14 cellular contexts compared by ENCODE assay signal in genomic region chr15:80494311-80494710, GRCh38.
DNase-seq lines count a peak whose midpoint lies in the region; ATAC-seq, FAIRE-seq and TF ChIP-seq lines count a peak whose summit lies in the region.
"Had no signal": no experiment of that assay in that cellular context is flagged by ENCODE, and none has a peak within 500 bp of the region (broad histone marks: within the 10 kb centered on the region; RNA-seq: fewer than 3 reads in every experiment).

No MANE protein-coding gene starts in this region.

- in situ Hi-C loops in brain microvascular endothelial cell (cut with HindIII; ENCODE audit: low pct_ligation_motif_present, low sequenced_read_pairs) = no loop called here

- H4K20me1 ChIP-seq in keratinocyte (ENCODE audit: control insufficient read depth, extremely low read depth, insufficient read depth, low read length) = no peaks in the 10 kb centered on the region

- H2AFZ ChIP-seq in keratinocyte (ENCODE audit: control insufficient read depth, low read length) = no peak overlapping the region

- 34% methylated on average over 5 of the region's 5 CpGs for WGBS in A549 (ENCODE audit: missing lambda C conversion rate)

- intact Hi-C loops in tibial artery (cut with DNase I; ENCODE audit: low total_unique reads) = no loop called here

- H3K36me3 ChIP-seq in brain microvascular endothelial cell (replicated peaks) = no peaks in the 10 kb centered on the region
- no peaks in the 10 kb centered on the region for H3K36me3 ChIP-seq in keratinocyte (ENCODE audit: control insufficient read depth in 2 of 2, extremely low read depth in 1 of 2, insufficient read depth in 2 of 2, low read length in 2 of 2)
- H3K36me3 ChIP-seq in tibial artery = no peaks in the 10 kb centered on the region

- no peaks in the 10 kb centered on the region for H3K9me1 ChIP-seq in keratinocyte (ENCODE audit: control insufficient read depth, extremely low read depth, insufficient read depth, low read length)

- H3K27ac ChIP-seq in A549 (peak overlapping the region; percentile 42 to 79), brain microvascular endothelial cell (no peak overlapping the region), keratinocyte (ENCODE audit: control insufficient read depth, insufficient read depth, low read length) (no peak overlapping the region), tibial artery (peak overlapping the region in 1 of 2 donors; percentile 37)

- no peaks in the 10 kb centered on the region for H3K79me2 ChIP-seq in keratinocyte (ENCODE audit: control insufficient read depth, insufficient read depth, low read length)

- H3K4me2 ChIP-seq in A549 (peak overlapping the region; percentile 70), keratinocyte (ENCODE audit: control insufficient read depth, extremely low read depth, insufficient read depth, low read depth, low read length) (peak overlapping the region; percentile 13)

- H3K4me1 ChIP-seq in A549 (peaks cover 37% of the 10 kb centered on the region), keratinocyte (ENCODE audit: control insufficient read depth, extremely low read depth, insufficient read depth, low read length) (peaks cover 15% of the 10 kb centered on the region), tibial artery (peaks cover 0 to 39% (median 13%) of the 10 kb centered on the region in 4 donors)

- H3K9ac ChIP-seq in keratinocyte (ENCODE audit: control insufficient read depth, extremely low read depth, insufficient read depth, low read length) = no peak overlapping the region

- H3K27me3 ChIP-seq in brain microvascular endothelial cell (replicated peaks) (no peaks in the 10 kb centered on the region), keratinocyte (ENCODE audit: control insufficient read depth, extremely low read depth, insufficient read depth, low read length) (no peaks in the 10 kb centered on the region), tibial artery (no peaks in the 10 kb centered on the region)

- POLR2A ChIA-PET in A549 (lab: Yijun Ruan, JAX) = no interaction called here

- TF ChIP-seq EP300 in A549 (IDR thresholded peaks at IDR 0.05) = no peak; a peak in 1 of 5 replicates

- no peak overlapping the region for H3K4me3 ChIP-seq in A549
- H3K4me3 ChIP-seq in brain microvascular endothelial cell (ENCODE audit: low read depth, low read length) = no peak overlapping the region
- H3K4me3 ChIP-seq in keratinocyte (ENCODE audit: control insufficient read depth in 2 of 3, extremely low read depth in 1 of 3, insufficient read depth in 2 of 3, low read depth in 1 of 3, low read length in 3 of 3) = no peak overlapping the region
- H3K4me3 ChIP-seq in tibial artery = no peak overlapping the region

- CTCF ChIA-PET in A549 (lab: Yijun Ruan, JAX) = interaction anchor here (1.8 to 2.0 kb wide), 2 partner anchors 39 to 285 kb away, joined by 5 to 7 read pairs; partner anchors contain the start of gene CEMIP

- TF ChIP-seq CTCF in A549 (IDR thresholded peaks at IDR 0.05) (no peak), brain microvascular endothelial cell (IDR thresholded peaks at IDR 0.05; ENCODE audit: low read depth, low read length, missing control alignments) (no peak), keratinocyte (optimal IDR thresholded peaks at IDR 0.05 in 1 of 3, IDR thresholded peaks at IDR 0.05 in 1 of 3, conservative IDR thresholded peaks at IDR 0.05 in 1 of 3; ENCODE audit: extremely low read depth in 1 of 3, insufficient read depth in 2 of 3, low read length in 3 of 3) (no peak), D721Med (IDR thresholded peaks at IDR 0.05; ENCODE audit: insufficient read depth, missing control alignments) (no peak), tibial artery (IDR thresholded peaks at IDR 0.05) (no peak)

- dilution Hi-C loops in keratinocyte (cut with MboI; ENCODE audit: extremely low pct_ligation_motif_present, low sequenced_read_pairs) = no loop called here

- no peak for TF ChIP-seq POLR2A in A549 (IDR thresholded peaks at IDR 0.05; ENCODE audit: low read length)

- TF ChIP-seq RAD21 in A549 (conservative IDR thresholded peaks at IDR 0.05 in 1 of 2, IDR thresholded peaks at IDR 0.05 in 1 of 2) = no peak

- peak; percentile 70 for FAIRE-seq in A549 (lab: Jason Lieb, UNC)
- FAIRE-seq in keratinocyte (lab: Jason Lieb, UNC) = peak; percentile 72
- FAIRE-seq in D721Med (lab: Jason Lieb, UNC) = no peak

- no peaks in the 10 kb centered on the region for H3K9me3 ChIP-seq in A549
- H3K9me3 ChIP-seq in keratinocyte (ENCODE audit: control insufficient read depth, low read depth, low read length) = no peaks in the 10 kb centered on the region
- H3K9me3 ChIP-seq in tibial artery = no peaks in the 10 kb centered on the region

- DNase-seq in A549 (ENCODE audit: low read depth in 1 of 2, low spot score in 1 of 2) (peak; percentile 52 to 71), HT1080 (ENCODE audit: low read depth) (peak; percentile 32), brain microvascular endothelial cell (peak; percentile 43), keratinocyte (ENCODE audit: low read depth, low spot score) (peak; percentile 13), amygdala (lab: John Stamatoyannopoulos, UW) (no peak), D721Med (ENCODE audit: insufficient read length, low spot score) (no peak), tibial artery (no peak), HPDE6-E6E7 (ENCODE audit: extremely low spot score) (no peak)
- DNase-seq: cortex of kidney, midbrain, NCI-H1417, NCI-H526 treated with DMSO at 0.1 percent for 48 hours, SIG-M5, substantia nigra had no signal

- peak in 1 of 2 experiments; percentile 84; a peak in 3 of 6 replicates for ATAC-seq in A549

TF ChIP-seq in A549, 52 proteins besides CTCF, POLR2A, EP300 and RAD21:
- TF ChIP-seq FOSL2 (IDR thresholded peaks at IDR 0.05) = no peak
- TF ChIP-seq FOSL2 (CRISPR knock-in tag; IDR thresholded peaks at IDR 0.05) = peak; percentile 42; the same call in 1 of the 2 replicates
- TF ChIP-seq HDAC2 (IDR thresholded peaks at IDR 0.05) = no peak
- no peak for TF ChIP-seq ZC3H11A (IDR thresholded peaks at IDR 0.05)
- no peak for TF ChIP-seq HOXB13 (CRISPR knock-in tag; IDR thresholded peaks at IDR 0.05; ENCODE audit: low read depth)
- peak; percentile 36; the same call in 1 of the 2 replicates for TF ChIP-seq GATA3 (IDR thresholded peaks at IDR 0.05; ENCODE audit: borderline replicate concordance)
- TF ChIP-seq RCOR1 (IDR thresholded peaks at IDR 0.05; ENCODE audit: low read depth, low read length) = no peak
- no peak for TF ChIP-seq FOXS1 (CRISPR knock-in tag; IDR thresholded peaks at IDR 0.05)
- no peak for TF ChIP-seq CBX8 (IDR thresholded peaks at IDR 0.05)
- TF ChIP-seq, protein P1, sequence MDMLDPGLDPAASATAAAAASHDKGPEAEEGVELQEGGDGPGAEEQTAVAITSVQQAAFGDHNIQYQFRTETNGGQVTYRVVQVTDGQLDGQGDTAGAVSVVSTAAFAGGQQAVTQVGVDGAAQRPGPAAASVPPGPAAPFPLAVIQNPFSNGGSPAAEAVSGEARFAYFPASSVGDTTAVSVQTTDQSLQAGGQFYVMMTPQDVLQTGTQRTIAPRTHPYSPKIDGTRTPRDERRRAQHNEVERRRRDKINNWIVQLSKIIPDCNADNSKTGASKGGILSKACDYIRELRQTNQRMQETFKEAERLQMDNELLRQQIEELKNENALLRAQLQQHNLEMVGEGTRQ (IDR thresholded peaks at IDR 0.05) = no peak
- TF ChIP-seq, protein P2, sequence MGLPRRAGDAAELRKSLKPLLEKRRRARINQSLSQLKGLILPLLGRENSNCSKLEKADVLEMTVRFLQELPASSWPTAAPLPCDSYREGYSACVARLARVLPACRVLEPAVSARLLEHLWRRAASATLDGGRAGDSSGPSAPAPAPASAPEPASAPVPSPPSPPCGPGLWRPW (IDR thresholded peaks at IDR 0.05) = no peak
- TF ChIP-seq, protein P3, sequence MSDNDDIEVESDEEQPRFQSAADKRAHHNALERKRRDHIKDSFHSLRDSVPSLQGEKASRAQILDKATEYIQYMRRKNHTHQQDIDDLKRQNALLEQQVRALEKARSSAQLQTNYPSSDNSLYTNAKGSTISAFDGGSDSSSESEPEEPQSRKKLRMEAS (IDR thresholded peaks at IDR 0.05) = peak; percentile 46
- no peak for TF ChIP-seq PBX3 (IDR thresholded peaks at IDR 0.05)
- no peak for TF ChIP-seq ZNF302 (CRISPR knock-in tag; IDR thresholded peaks at IDR 0.05)
- peak; percentile 22 for TF ChIP-seq MAFK (IDR thresholded peaks at IDR 0.05; ENCODE audit: partially characterized antibody)
- TF ChIP-seq, protein P4, sequence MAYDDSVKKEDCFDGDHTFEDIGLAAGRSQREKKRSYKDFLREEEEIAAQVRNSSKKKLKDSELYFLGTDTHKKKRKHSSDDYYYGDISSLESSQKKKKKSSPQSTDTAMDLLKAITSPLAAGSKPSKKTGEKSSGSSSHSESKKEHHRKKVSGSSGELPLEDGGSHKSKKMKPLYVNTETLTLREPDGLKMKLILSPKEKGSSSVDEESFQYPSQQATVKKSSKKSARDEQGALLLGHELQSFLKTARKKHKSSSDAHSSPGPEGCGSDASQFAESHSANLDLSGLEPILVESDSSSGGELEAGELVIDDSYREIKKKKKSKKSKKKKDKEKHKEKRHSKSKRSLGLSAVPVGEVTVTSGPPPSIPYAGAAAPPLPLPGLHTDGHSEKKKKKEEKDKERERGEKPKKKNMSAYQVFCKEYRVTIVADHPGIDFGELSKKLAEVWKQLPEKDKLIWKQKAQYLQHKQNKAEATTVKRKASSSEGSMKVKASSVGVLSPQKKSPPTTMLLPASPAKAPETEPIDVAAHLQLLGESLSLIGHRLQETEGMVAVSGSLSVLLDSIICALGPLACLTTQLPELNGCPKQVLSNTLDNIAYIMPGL (CRISPR knock-in tag; IDR thresholded peaks at IDR 0.05; ENCODE audit: borderline replicate concordance) = no peak
- no peak for TF ChIP-seq RARB (CRISPR knock-in tag; IDR thresholded peaks at IDR 0.05)
- no peak for TF ChIP-seq KDM1A (IDR thresholded peaks at IDR 0.05; ENCODE audit: low read depth)
- TF ChIP-seq JUNB (IDR thresholded peaks at IDR 0.05) = 0 out of 2 replicates have a peak, but pooled peaks have one; percentile 24
- TF ChIP-seq JUN (IDR thresholded peaks at IDR 0.05) = no peak

Comparison
In these comparisons a context has a peak if more than half of its experiments do, and no peak if none do; other contexts are left out.
1. DNase-seq: peak in A549 (2 of 2), HT1080 (single experiment), brain microvascular endothelial cell (single experiment) and keratinocyte (single experiment); none in amygdala (0 of 56), D721Med (single experiment), tibial artery (0 of 2) and HPDE6-E6E7 (single experiment).
2. H3K27ac ChIP-seq: peak in A549 (2 of 2); none in brain microvascular endothelial cell (single experiment) and keratinocyte (single experiment).